ENCODE assay signal across 1 cellular context in genomic region chr1:52032124-52032784, GRCh38.
TF ChIP-seq lines count a peak whose summit lies in the region.

No MANE protein-coding gene starts in this region.

TF ChIP-seq in endothelial cell of umbilical vein, 7 proteins besides CTCF, POLR2A, EP300 and RAD21:
- TF ChIP-seq JUN (IDR thresholded peaks at IDR 0.05; ENCODE audit: borderline replicate concordance, insufficient read depth, insufficient read length, low read depth), result no peak
- TF ChIP-seq MYC (IDR thresholded peaks at IDR 0.05; ENCODE audit: low read depth, low read length), result no peak
- TF ChIP-seq POLR2AphosphoS5 (IDR thresholded peaks at IDR 0.05; ENCODE audit: insufficient read depth, low read depth, low read length), result no peak
- TF ChIP-seq EZH2 (IDR thresholded peaks at IDR 0.05; ENCODE audit: borderline replicate concordance, low read depth, low read length, severe bottlenecking), result no peak
- TF ChIP-seq FOS (IDR thresholded peaks at IDR 0.05; ENCODE audit: borderline replicate concordance, insufficient read depth, low read length), result no peak
- no peak for TF ChIP-seq GATA2 (IDR thresholded peaks at IDR 0.05; ENCODE audit: insufficient read depth, insufficient read length, low read depth, low read length)
- TF ChIP-seq, protein P1, sequence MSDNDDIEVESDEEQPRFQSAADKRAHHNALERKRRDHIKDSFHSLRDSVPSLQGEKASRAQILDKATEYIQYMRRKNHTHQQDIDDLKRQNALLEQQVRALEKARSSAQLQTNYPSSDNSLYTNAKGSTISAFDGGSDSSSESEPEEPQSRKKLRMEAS (IDR thresholded peaks at IDR 0.05; ENCODE audit: insufficient read depth, insufficient read length), result no peak
